26 cellular contexts compared by ENCODE assay signal in genomic region chr2:42970151-42970550, GRCh38.
A peak's percentile ranks its signal among the peaks of the same experiment; 100 is the strongest.
DNase-seq lines count a peak whose midpoint lies in the region; ATAC-seq, FAIRE-seq and TF ChIP-seq lines count a peak whose summit lies in the region.
"Had no signal": no experiment of that assay in that cellular context is flagged by ENCODE, and none has a peak within 500 bp of the region (broad histone marks: within the 10 kb centered on the region; RNA-seq: fewer than 3 reads in every experiment).

No MANE protein-coding gene starts in this region.

- no peak overlapping the region for H2AFZ ChIP-seq in astrocyte (ENCODE audit: low read depth, low read length)
- H2AFZ ChIP-seq in neuronal stem cell (ENCODE audit: low read length), result no peak overlapping the region
- no peak overlapping the region for H2AFZ ChIP-seq in PC-9

- H2BK12ac ChIP-seq in neuronal stem cell (ENCODE audit: low read length), result no peak overlapping the region

- FAIRE-seq in astrocyte (lab: Jason Lieb, UNC) (no peak), frontal cortex (lab: Jason Lieb, UNC) (no peak)
- FAIRE-seq: colon, G401.6, GM18507, HTR-8/SVneo had no signal

- no peak overlapping the region for H3K4ac ChIP-seq in neuronal stem cell (ENCODE audit: low read length)

- H3K9ac ChIP-seq in astrocyte (ENCODE audit: low read length) (peak overlapping the region; percentile 19), neuronal stem cell (ENCODE audit: low read depth, low read length, poor library complexity) (no peak overlapping the region)
- H3K9ac ChIP-seq: KMS-11 had no signal

- H3K4me3 ChIP-seq in BE2C (ENCODE audit: low read depth, low read length) (no peak overlapping the region), astrocyte (ENCODE audit: insufficient read depth, low read depth, low read length) (no peak overlapping the region), neuronal stem cell (ENCODE audit: low read length in 2 of 2) (no peak overlapping the region), PC-9 (no peak overlapping the region)
- H3K4me3 ChIP-seq: HAP-1, SJSA1, upper lobe of left lung had no signal

- H2AK5ac ChIP-seq in neuronal stem cell (ENCODE audit: low read depth, low read length), result no peak overlapping the region

- no CpG with 5 or more reads among the region's 3 CpGs for WGBS in neuronal stem cell (ENCODE audit: extremely low coverage in 2 of 2, insufficient read length in 2 of 2, insufficient replicate concordance in 1 of 2), 2 donors

- no peak for ATAC-seq in GM21619 (IDR thresholded peaks at IDR 0.05; ENCODE audit: unreplicated experiment)
- ATAC-seq: activated T-helper 17 cell treated with anti-CD3 and anti-CD28 coated beads, Interleukin-2, amount 50 U/mL, for 72 hours had no signal

- H4K8ac ChIP-seq in neuronal stem cell (ENCODE audit: low read depth, low read length), result no peak overlapping the region

- no peaks in the 10 kb centered on the region for H3K79me1 ChIP-seq in neuronal stem cell (ENCODE audit: low read depth, low read length)

- H3K36me3 ChIP-seq in BE2C (no peaks in the 10 kb centered on the region), astrocyte (ENCODE audit: insufficient read depth, low read length) (no peaks in the 10 kb centered on the region), neuronal stem cell (replicated peaks in 1 of 2; ENCODE audit: control insufficient read depth in 2 of 2, insufficient read depth in 2 of 2, low read length in 2 of 2) (no peaks in the 10 kb centered on the region), PC-9 (ENCODE audit: low read depth) (no peaks in the 10 kb centered on the region)
- H3K36me3 ChIP-seq: HAP-1, SJSA1, upper lobe of left lung had no signal

- no peak overlapping the region for H3K4me3 Mint-ChIP-seq in astrocyte (ENCODE audit: unreplicated experiment)
- H3K4me3 Mint-ChIP-seq: activated naive CD8-positive, alpha-beta T cell; activated T-helper 17 cell treated with anti-CD3 and anti-CD28 coated beads, Interleukin-2, amount 50 U/mL, for 72 hours; CD14-positive monocyte had no signal

- peak overlapping the region; percentile 70 for H3K4me2 ChIP-seq in astrocyte (ENCODE audit: low read length)
- no peak overlapping the region for H3K4me2 ChIP-seq in neuronal stem cell (ENCODE audit: insufficient read depth, low read length, poor library complexity, severe bottlenecking)
- H3K4me2 ChIP-seq in PC-9, result no peak overlapping the region
- H3K4me2 ChIP-seq: KMS-11 had no signal

- H3K23ac ChIP-seq in neuronal stem cell (ENCODE audit: low read depth, low read length, poor library complexity), result no peak overlapping the region

- H4K91ac ChIP-seq in neuronal stem cell (ENCODE audit: low read depth, low read length, poor library complexity), result no peak overlapping the region

- H3F3A ChIP-seq in PC-9 (ENCODE audit: insufficient read depth, low read depth), result peaks cover 21% of the 10 kb centered on the region

- no peaks in the 10 kb centered on the region for H3K9me3 ChIP-seq in BE2C
- H3K9me3 ChIP-seq in astrocyte (ENCODE audit: insufficient read depth, low read depth, low read length), result no peaks in the 10 kb centered on the region
- H3K9me3 ChIP-seq in neuronal stem cell (replicated peaks in 1 of 2; ENCODE audit: control insufficient read depth in 2 of 2, insufficient read depth in 1 of 2, low read depth in 1 of 2, low read length in 2 of 2), result peaks cover 3 to 4% of the 10 kb centered on the region in 2 donors
- no peaks in the 10 kb centered on the region for H3K9me3 ChIP-seq in PC-9 (ENCODE audit: insufficient read depth, low read depth)
- H3K9me3 ChIP-seq: HAP-1, SJSA1, upper lobe of left lung had no signal

- H3K9me3 Mint-ChIP-seq in astrocyte (ENCODE audit: unreplicated experiment), result peaks cover 5% of the 10 kb centered on the region
- H3K9me3 Mint-ChIP-seq: activated T-helper 17 cell treated with anti-CD3 and anti-CD28 coated beads, Interleukin-2, amount 50 U/mL, for 72 hours had no signal

- no peak overlapping the region for H3K27ac Mint-ChIP-seq in astrocyte (ENCODE audit: unreplicated experiment)
- H3K27ac Mint-ChIP-seq: activated naive CD8-positive, alpha-beta T cell; activated T-helper 17 cell treated with anti-CD3 and anti-CD28 coated beads, Interleukin-2, amount 50 U/mL, for 72 hours had no signal

- TF ChIP-seq CTCF in BE2C (IDR thresholded peaks at IDR 0.05; ENCODE audit: low read depth, low read length) (no peak), astrocyte (IDR thresholded peaks at IDR 0.05; ENCODE audit: insufficient read depth, low read depth, low read length) (no peak), PC-9 (conservative IDR thresholded peaks at IDR 0.05) (no peak)

- no peaks in the 10 kb centered on the region for H3K9me2 ChIP-seq in PC-9 (ENCODE audit: insufficient read depth)

- peaks cover 14% of the 10 kb centered on the region for H3K4me1 ChIP-seq in BE2C
- peaks cover 46% of the 10 kb centered on the region for H3K4me1 ChIP-seq in astrocyte (ENCODE audit: insufficient read depth, low read length)
- peaks cover under 1 to 5% of the 10 kb centered on the region in 2 donors for H3K4me1 ChIP-seq in neuronal stem cell (ENCODE audit: control insufficient read depth in 2 of 2, insufficient read depth in 1 of 2, low read depth in 1 of 2, low read length in 2 of 2)
- H3K4me1 ChIP-seq in PC-9 (replicated peaks; ENCODE audit: insufficient read depth), result peaks cover 28% of the 10 kb centered on the region

- peaks cover 4% of the 10 kb centered on the region for H3K27me3 Mint-ChIP-seq in astrocyte (ENCODE audit: low read depth, unreplicated experiment)
- H3K27me3 Mint-ChIP-seq: activated naive CD8-positive, alpha-beta T cell; activated T-helper 17 cell treated with anti-CD3 and anti-CD28 coated beads, Interleukin-2, amount 50 U/mL, for 72 hours had no signal

- intact Hi-C loops in PC-9 (cut with micrococcal nuclease; ENCODE audit: unreplicated experiment), result loop anchor here (10.0 kb wide), 1 partner anchor 515 kb away; no protein-coding TSS in a partner anchor

- no peak overlapping the region for H2BK120ac ChIP-seq in neuronal stem cell (ENCODE audit: low read depth, low read length)

- H3K79me2 ChIP-seq in astrocyte (ENCODE audit: insufficient read depth, low read length), result no peaks in the 10 kb centered on the region
- no peaks in the 10 kb centered on the region for H3K79me2 ChIP-seq in PC-9 (ENCODE audit: low read depth)

- POLR2A ChIA-PET in PC-9 (lab: Charles Lee; ENCODE audit: unreplicated experiment), result no interaction called here

- H4K20me1 ChIP-seq in astrocyte (ENCODE audit: insufficient read depth, low read length) (no peaks in the 10 kb centered on the region), PC-9 (ENCODE audit: insufficient read depth) (no peaks in the 10 kb centered on the region)

- H3K27me3 ChIP-seq in BE2C, result no peaks in the 10 kb centered on the region
- H3K27me3 ChIP-seq in astrocyte (ENCODE audit: insufficient read depth, low read length), result no peaks in the 10 kb centered on the region
- peaks cover 0 to 8% (median 0%) of the 10 kb centered on the region in 3 experiments for H3K27me3 ChIP-seq in neuronal stem cell (ENCODE audit: control insufficient read depth in 3 of 3, insufficient read depth in 3 of 3, low read depth in 1 of 3, low read length in 3 of 3)
- no peaks in the 10 kb centered on the region for H3K27me3 ChIP-seq in PC-9 (ENCODE audit: insufficient read depth, low read depth)
- H3K27me3 ChIP-seq: SJSA1, upper lobe of left lung had no signal

- DNase-seq in BE2C (peak; percentile 44), HT1080 (ENCODE audit: low read depth) (peak; percentile 17), astrocyte (ENCODE audit: low read depth) (no peak), neuronal stem cell (ENCODE audit: low spot score) (no peak), OCI-M1 (lab: John Stamatoyannopoulos, UW) (no peak), PC-9 (no peak), frontal cortex (ENCODE audit: low spot score in 2 of 2) (no peak)
- DNase-seq: activated CD8-positive, alpha-beta memory T cell treated with anti-CD3 and anti-CD28 coated beads, Interleukin-2, amount 50 U/mL, for 4 hours; effector memory CD4-positive, alpha-beta T cell; NCI-H1930; NCI-H345; nucleus accumbens; retina; T-helper 2 cell; upper lobe of left lung had no signal

- no peak overlapping the region for H3K14ac ChIP-seq in neuronal stem cell (ENCODE audit: low read length)

- CTCF ChIA-PET in PC-9 (lab: Charles Lee), result interaction anchor here (0.6 kb wide), 1 partner anchor 120 kb away, joined by 3 read pairs; no protein-coding TSS in a partner anchor

- peaks cover 20% of the 10 kb centered on the region for H3K4me1 Mint-ChIP-seq in astrocyte (ENCODE audit: low read depth, unreplicated experiment)

- H3K27ac ChIP-seq in astrocyte (ENCODE audit: low read depth, low read length), result peak overlapping the region; percentile 71
- H3K27ac ChIP-seq in neuronal stem cell (replicated peaks; ENCODE audit: low read length), result no peak overlapping the region
- H3K27ac ChIP-seq in PC-9, result no peak overlapping the region
- H3K27ac ChIP-seq: KMS-11, SJSA1, upper lobe of left lung had no signal

- no peaks in the 10 kb centered on the region for H3K36me3 Mint-ChIP-seq in astrocyte (ENCODE audit: low read depth, unreplicated experiment)
- H3K36me3 Mint-ChIP-seq: activated naive CD8-positive, alpha-beta T cell had no signal

- H2BK5ac ChIP-seq in neuronal stem cell (ENCODE audit: low read length), result peak overlapping the region; percentile 16

- H3K18ac ChIP-seq in neuronal stem cell (ENCODE audit: low read length), result no peak overlapping the region

- no TSS peak for BruUV-seq in PC-9 (replicated peaks; lab: Mats Ljungman, UMichigan)

- H2BK15ac ChIP-seq in neuronal stem cell (ENCODE audit: low read length), result no peak overlapping the region

Comparison
In these comparisons a context has a peak if more than half of its experiments do, and no peak if none do; other contexts are left out.
1. DNase-seq: peak in BE2C (single experiment) and HT1080 (single experiment); none in astrocyte (single experiment), neuronal stem cell (single experiment), OCI-M1 (single experiment), PC-9 (0 of 2) and frontal cortex (0 of 2).